ENCODE assay signal across 1 cellular context in the genomic region with DNA sequence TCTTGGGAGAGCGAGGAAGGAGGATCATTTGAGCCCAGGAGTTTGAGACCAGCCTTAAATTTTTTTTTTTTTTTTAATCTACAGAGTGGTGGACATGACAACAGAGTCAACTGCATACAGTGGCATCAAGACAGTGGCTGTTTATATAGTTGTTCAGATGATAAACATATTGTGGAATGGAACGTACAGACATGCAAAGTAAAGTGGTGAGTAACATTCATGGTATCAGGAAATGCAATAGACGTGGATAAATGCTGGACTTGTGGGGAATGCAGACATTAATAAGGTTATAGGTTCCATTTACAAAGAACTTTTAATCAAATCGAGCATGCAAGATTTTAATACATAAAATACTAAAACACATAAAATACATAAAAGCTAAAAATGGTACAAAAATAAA.
A peak's percentile ranks its signal among the peaks of the same experiment; 100 is the strongest.
TF ChIP-seq lines count a peak whose summit lies in the region.

No MANE protein-coding gene starts in this region.

TF ChIP-seq in IMR-90, 13 proteins besides CTCF, POLR2A, EP300 and RAD21:
- TF ChIP-seq RCOR1 (IDR thresholded peaks at IDR 0.05; ENCODE audit: insufficient replicate concordance, low read length) (peak; percentile 15), CEBPB (IDR thresholded peaks at IDR 0.05; ENCODE audit: low read depth, low read length) (no peak)
